Comparison of ENCODE assay signal across 9 cellular contexts in genomic region chr1:109933856-109934711, GRCh38. TPM values are rescaled to one million over a fixed set of nuclear protein-coding genes. Genes with fewer than 3 reads are reported as not detected.
DNase-seq lines count a peak whose midpoint lies in the region; ATAC-seq and TF ChIP-seq lines count a peak whose summit lies in the region.
"Had no signal": no experiment of that assay in that cellular context is flagged by ENCODE, and none has a peak within 500 bp of the region (broad histone marks: within the 10 kb centered on the region; RNA-seq: fewer than 3 reads in every experiment).

No MANE protein-coding gene starts in this region.

- H3K9me3 ChIP-seq in MG63: peaks cover 30% of the 10 kb centered on the region

- DNase-seq in AG10803 (ENCODE audit: low read depth) (peak; percentile 64), MG63 (peak; percentile 99), brain microvascular endothelial cell (peak; percentile 82), myocyte (ENCODE audit: low read depth) (peak; percentile 92), germinal center (ENCODE audit: low spot score) (no peak)
- DNase-seq: DND-41 had no signal

- no peak overlapping the region for H3K27ac ChIP-seq in brain microvascular endothelial cell

- H3K36me3 ChIP-seq in MG63 (peaks cover 32% of the 10 kb centered on the region), brain microvascular endothelial cell (replicated peaks) (peaks cover 4% of the 10 kb centered on the region)

- H3K27me3 ChIP-seq in MG63: no peaks in the 10 kb centered on the region
- no peaks in the 10 kb centered on the region for H3K27me3 ChIP-seq in brain microvascular endothelial cell (replicated peaks)

- ATAC-seq in GM18907 (IDR thresholded peaks at IDR 0.05; ENCODE audit: unreplicated experiment): no peak
- ATAC-seq in GM21786 (IDR thresholded peaks at IDR 0.05; ENCODE audit: unreplicated experiment): no peak
- ATAC-seq in HG03159 (IDR thresholded peaks at IDR 0.05; ENCODE audit: unreplicated experiment): no peak

- 0 out of 2 replicates have a peak, but pooled peaks have one; percentile 3 for TF ChIP-seq CTCF in AG10803 (conservative IDR thresholded peaks at IDR 0.05; ENCODE audit: low read length)
- TF ChIP-seq CTCF in brain microvascular endothelial cell (IDR thresholded peaks at IDR 0.05; ENCODE audit: low read depth, low read length, missing control alignments): peak; percentile 29

- in situ Hi-C loops in brain microvascular endothelial cell (cut with HindIII; ENCODE audit: low pct_ligation_motif_present, low sequenced_read_pairs): no loop called here

- H3K4me3 ChIP-seq in AG10803 (ENCODE audit: low read length) (no peak overlapping the region), MG63 (no peak overlapping the region), brain microvascular endothelial cell (ENCODE audit: low read depth, low read length) (no peak overlapping the region)

RNA-seq across cellular contexts. Expression of gene CSF1, which starts 23.4 kb away (rescaled TPM):
- total RNA-seq in MG63 (2014; rRNA removed; shearing (Covaris generic); ENCODE audit: low replicate concordance): 155 and 224 TPM in 2 replicates
- total RNA-seq in myocyte: 33.8 and 34.9 TPM in 2 replicates
- 21.0 TPM for polyA plus RNA-seq in myocyte (2012)

RNA-seq across cellular contexts. Expression of gene AHCYL1, which starts 50.5 kb away (rescaled TPM):
- total RNA-seq in MG63 (2014; rRNA removed; shearing (Covaris generic); ENCODE audit: low replicate concordance): 55.4 and 64.5 TPM in 2 replicates
- 36.3 and 41.5 TPM in 2 replicates for total RNA-seq in myocyte
- polyA plus RNA-seq in myocyte (2012): 90.9 TPM
